In genomic region chr19:12766051-12766521, GRCh38 we compare ENCODE assay signal across 1 cellular context.
TF ChIP-seq lines count a peak whose summit lies in the region.

No MANE protein-coding gene starts in this region.

TF ChIP-seq in HepG2, 621 proteins besides CTCF, POLR2A, EP300 and RAD21 (continued from another document and continues in another):
- no peak for TF ChIP-seq FOXP1 (IDR thresholded peaks at IDR 0.05)
- TF ChIP-seq FOXP1 (CRISPR knock-in tag; IDR thresholded peaks at IDR 0.05), result no peak
- 0 out of 2 replicates have a peak, but pooled peaks have one; percentile 29 for TF ChIP-seq TFE3 (CRISPR knock-in tag; IDR thresholded peaks at IDR 0.05)
- peak; percentile 35; the same call in 1 of the 2 replicates for TF ChIP-seq ZNF331 (CRISPR knock-in tag; IDR thresholded peaks at IDR 0.05)
- TF ChIP-seq CBX5 (CRISPR knock-in tag; IDR thresholded peaks at IDR 0.05; ENCODE audit: borderline replicate concordance), result 0 out of 2 replicates have a peak, but pooled peaks have one; percentile 63
- peak; percentile 87 for TF ChIP-seq STAG1 (CRISPR knock-in tag; IDR thresholded peaks at IDR 0.05)
- no peak for TF ChIP-seq MBNL3 (CRISPR knock-in tag; conservative IDR thresholded peaks at IDR 0.05)
- no peak for TF ChIP-seq TRIM24 (CRISPR knock-in tag; IDR thresholded peaks at IDR 0.05)
- TF ChIP-seq JUND (CRISPR knock-in tag; IDR thresholded peaks at IDR 0.05), result no peak
- TF ChIP-seq NFYC (CRISPR knock-in tag; IDR thresholded peaks at IDR 0.05), result peak; percentile 17; the same call in 1 of the 2 replicates
- no peak for TF ChIP-seq BATF2 (CRISPR knock-in tag; IDR thresholded peaks at IDR 0.05)
- TF ChIP-seq NR2F6 (IDR thresholded peaks at IDR 0.05), result no peak
- peak; percentile 26; the same call in 1 of the 2 replicates for TF ChIP-seq NR2F6 (CRISPR knock-in tag; IDR thresholded peaks at IDR 0.05)
- no peak for TF ChIP-seq JDP2 (CRISPR knock-in tag; IDR thresholded peaks at IDR 0.05; ENCODE audit: borderline replicate concordance)
- 0 out of 2 replicates have a peak, but pooled peaks have one; percentile 32 for TF ChIP-seq MIER2 (CRISPR knock-in tag; IDR thresholded peaks at IDR 0.05)
- no peak for TF ChIP-seq TAF1 (CRISPR knock-in tag; IDR thresholded peaks at IDR 0.05)
- no peak for TF ChIP-seq WIZ (CRISPR knock-in tag; IDR thresholded peaks at IDR 0.05)
- peak; percentile 79; the same call in 1 of the 2 replicates for TF ChIP-seq ZNF691 (CRISPR knock-in tag; IDR thresholded peaks at IDR 0.05; ENCODE audit: borderline replicate concordance, low read depth)
- peak; percentile 59; the same call in 1 of the 2 replicates for TF ChIP-seq ZNF614 (CRISPR knock-in tag; IDR thresholded peaks at IDR 0.05; ENCODE audit: borderline replicate concordance)
- peak; percentile 71 for TF ChIP-seq SALL1 (CRISPR knock-in tag; IDR thresholded peaks at IDR 0.05)
- peak; percentile 64; the same call in 1 of the 2 replicates for TF ChIP-seq MYC (CRISPR knock-in tag; IDR thresholded peaks at IDR 0.05; ENCODE audit: borderline replicate concordance)
- TF ChIP-seq ZNF501 (CRISPR knock-in tag; IDR thresholded peaks at IDR 0.05), result 0 out of 2 replicates have a peak, but pooled peaks have one; percentile 44
- TF ChIP-seq MLX (CRISPR knock-in tag; IDR thresholded peaks at IDR 0.05), result 0 out of 2 replicates have a peak, but pooled peaks have one; percentile 39
- TF ChIP-seq ZNF263 (CRISPR knock-in tag; IDR thresholded peaks at IDR 0.05), result peak; percentile 58; the same call in 1 of the 2 replicates
- 0 out of 2 replicates have a peak, but pooled peaks have one; percentile 40 for TF ChIP-seq FOSL2 (CRISPR knock-in tag; IDR thresholded peaks at IDR 0.05)
- TF ChIP-seq YY1 (IDR thresholded peaks at IDR 0.05; ENCODE audit: insufficient read depth, insufficient replicate concordance, low read depth, low read length), result peak; percentile 73
- no peak for TF ChIP-seq HNF4A (CRISPR knock-in tag; IDR thresholded peaks at IDR 0.05)
- TF ChIP-seq ZNF724P (CRISPR knock-in tag; IDR thresholded peaks at IDR 0.05; ENCODE audit: borderline replicate concordance), result no peak
- TF ChIP-seq ZNF713 (CRISPR knock-in tag; IDR thresholded peaks at IDR 0.05), result no peak
- 0 out of 2 replicates have a peak, but pooled peaks have one; percentile 35 for TF ChIP-seq SMAD1 (CRISPR knock-in tag; IDR thresholded peaks at IDR 0.05; ENCODE audit: borderline replicate concordance, low read depth)
- peak; percentile 90 for TF ChIP-seq SAP130 (CRISPR knock-in tag; IDR thresholded peaks at IDR 0.05; ENCODE audit: low read depth)
- TF ChIP-seq NONO (IDR thresholded peaks at IDR 0.05), result no peak
- TF ChIP-seq NONO (CRISPR knock-in tag; conservative IDR thresholded peaks at IDR 0.05), result peak; percentile 92
- TF ChIP-seq KLF6 (CRISPR knock-in tag; IDR thresholded peaks at IDR 0.05), result 0 out of 2 replicates have a peak, but pooled peaks have one; percentile 37
- 0 out of 2 replicates have a peak, but pooled peaks have one; percentile 60 for TF ChIP-seq ZNF335 (CRISPR knock-in tag; IDR thresholded peaks at IDR 0.05)
- peak; percentile 84 for TF ChIP-seq ZNF687 (CRISPR knock-in tag; IDR thresholded peaks at IDR 0.05)
- TF ChIP-seq TP53 (CRISPR knock-in tag; conservative IDR thresholded peaks at IDR 0.05), result no peak
- TF ChIP-seq AFF4 (CRISPR knock-in tag; IDR thresholded peaks at IDR 0.05), result no peak
- TF ChIP-seq ZNF850 (CRISPR knock-in tag; conservative IDR thresholded peaks at IDR 0.05), result no peak
- TF ChIP-seq ZNF12 (CRISPR knock-in tag; IDR thresholded peaks at IDR 0.05), result peak; percentile 52; the same call in 1 of the 2 replicates
- TF ChIP-seq HOMEZ (CRISPR knock-in tag; IDR thresholded peaks at IDR 0.05; ENCODE audit: low read depth), result peak; percentile 40; the same call in 1 of the 2 replicates
- no peak for TF ChIP-seq ZHX1 (CRISPR knock-in tag; IDR thresholded peaks at IDR 0.05; ENCODE audit: low read depth)
- peak; percentile 78; the same call in 1 of the 2 replicates for TF ChIP-seq ZNF772 (CRISPR knock-in tag; IDR thresholded peaks at IDR 0.05)
- TF ChIP-seq GATAD2A (CRISPR knock-in tag; IDR thresholded peaks at IDR 0.05), result peak; percentile 65
- no peak for TF ChIP-seq MAZ (IDR thresholded peaks at IDR 0.05; ENCODE audit: borderline replicate concordance, low read depth, low read length)
- TF ChIP-seq MAZ (CRISPR knock-in tag; IDR thresholded peaks at IDR 0.05; ENCODE audit: low read depth), result peak; percentile 70
- TF ChIP-seq KAT8 (CRISPR knock-in tag; IDR thresholded peaks at IDR 0.05), result peak; percentile 63
- no peak for TF ChIP-seq ZNF616 (CRISPR knock-in tag; IDR thresholded peaks at IDR 0.05; ENCODE audit: low read depth)
- TF ChIP-seq ZNF275 (CRISPR knock-in tag; IDR thresholded peaks at IDR 0.05; ENCODE audit: borderline replicate concordance), result peak; percentile 62; the same call in 1 of the 2 replicates
- TF ChIP-seq KLF12 (CRISPR knock-in tag; IDR thresholded peaks at IDR 0.05; ENCODE audit: borderline replicate concordance), result no peak
- TF ChIP-seq ZSCAN9 (CRISPR knock-in tag; IDR thresholded peaks at IDR 0.05; ENCODE audit: borderline replicate concordance), result no peak
